Comparison of ENCODE assay signal across 8 cellular contexts in genomic region chr6:33248932-33249731, GRCh38. TPM values are rescaled to one million over a fixed set of nuclear protein-coding genes. Genes with fewer than 3 reads are reported as not detected.
DNase-seq lines count a peak whose midpoint lies in the region; ATAC-seq and TF ChIP-seq lines count a peak whose summit lies in the region.

No MANE protein-coding gene starts in this region.

- H3K27ac Mint-ChIP-seq in nephron: peak overlapping the region in 2 of 3 experiments; percentile 78 to 92
- peak overlapping the region; percentile 94 for H3K27ac Mint-ChIP-seq in stimulated activated naive CD8-positive, alpha-beta T cell treated with anti-CD3 and anti-CD28 coated beads, Interleukin-15, Interleukin-2, amounts not matched to agents 100 ng/mL and 50 ng/mL, for 24 hours

- peaks cover 13% of the 10 kb centered on the region for H3K36me3 ChIP-seq in RWPE2 (ENCODE audit: low read depth)

- peaks cover 25% of the 10 kb centered on the region for H3K36me3 Mint-ChIP-seq in nephron (ENCODE audit: low read depth)
- peaks cover 30% of the 10 kb centered on the region for H3K36me3 Mint-ChIP-seq in stimulated activated naive CD8-positive, alpha-beta T cell treated with anti-CD3 and anti-CD28 coated beads, Interleukin-15, Interleukin-2, amounts not matched to agents 100 ng/mL and 50 ng/mL, for 24 hours (ENCODE audit: low read depth)

- no peak for TF ChIP-seq CTCF in RWPE2 (IDR thresholded peaks at IDR 0.05; ENCODE audit: poor library complexity, severe bottlenecking)
- no peak for TF ChIP-seq CTCF in fibroblast of the aortic adventitia (IDR thresholded peaks at IDR 0.05; ENCODE audit: insufficient read depth, low read length)
- no peak for TF ChIP-seq CTCF in nephron (IDR thresholded peaks at IDR 0.05; ENCODE audit: unreplicated experiment in 3 of 3)

- no peaks in the 10 kb centered on the region for H3K27me3 ChIP-seq in RWPE2 (ENCODE audit: insufficient read depth, poor library complexity, severe bottlenecking)

- H3K27me3 Mint-ChIP-seq in nephron (ENCODE audit: low read depth): peaks cover 12% of the 10 kb centered on the region
- H3K27me3 Mint-ChIP-seq in stimulated activated naive CD8-positive, alpha-beta T cell treated with anti-CD3 and anti-CD28 coated beads, Interleukin-15, Interleukin-2, amounts not matched to agents 100 ng/mL and 50 ng/mL, for 24 hours: peaks cover 4% of the 10 kb centered on the region

- H3K4me1 ChIP-seq in RWPE2 (ENCODE audit: insufficient read depth, poor library complexity, severe bottlenecking): peaks cover 10% of the 10 kb centered on the region

- H3K4me3 Mint-ChIP-seq in nephron: peak overlapping the region; percentile 88 to 94 (median 91)
- H3K4me3 Mint-ChIP-seq in stimulated activated naive CD8-positive, alpha-beta T cell treated with anti-CD3 and anti-CD28 coated beads, Interleukin-15, Interleukin-2, amounts not matched to agents 100 ng/mL and 50 ng/mL, for 24 hours: peak overlapping the region; percentile 89

- H3K4me3 ChIP-seq in RWPE2 (ENCODE audit: severe bottlenecking): peak overlapping the region; percentile 38
- H3K4me3 ChIP-seq in fibroblast of the aortic adventitia (ENCODE audit: low read depth, low read length): peak overlapping the region; percentile 90

- peak; percentile 90 for ATAC-seq in RWPE2 (ENCODE audit: low read depth)

- DNase-seq in EL: peak; percentile 100
- peak; percentile 99 for DNase-seq in H4 (ENCODE audit: low spot score)
- DNase-seq in LoVo (ENCODE audit: low spot score): peak; percentile 99
- peak; percentile 98 for DNase-seq in RWPE2 (ENCODE audit: low spot score)
- peak; percentile 98 for DNase-seq in activated effector memory CD4-positive, alpha-beta T cell treated with anti-CD3 and anti-CD28 coated beads, Interleukin-2, amount 50 U/mL, for 16 hours
- peak; percentile 99 for DNase-seq in fibroblast of the aortic adventitia (ENCODE audit: low read depth)

- H3K27ac ChIP-seq in RWPE2 (ENCODE audit: poor library complexity, severe bottlenecking): peak overlapping the region; percentile 83

- H3K4me1 Mint-ChIP-seq in nephron: peaks cover 24% of the 10 kb centered on the region
- peaks cover 41% of the 10 kb centered on the region for H3K4me1 Mint-ChIP-seq in stimulated activated naive CD8-positive, alpha-beta T cell treated with anti-CD3 and anti-CD28 coated beads, Interleukin-15, Interleukin-2, amounts not matched to agents 100 ng/mL and 50 ng/mL, for 24 hours (ENCODE audit: low read depth)

- H3K9me3 Mint-ChIP-seq in nephron: no peaks in the 10 kb centered on the region
- H3K9me3 Mint-ChIP-seq in stimulated activated naive CD8-positive, alpha-beta T cell treated with anti-CD3 and anti-CD28 coated beads, Interleukin-15, Interleukin-2, amounts not matched to agents 100 ng/mL and 50 ng/mL, for 24 hours: no peaks in the 10 kb centered on the region

- no peaks in the 10 kb centered on the region for H3K9me3 ChIP-seq in RWPE2 (ENCODE audit: severe bottlenecking)

RNA-seq across cellular contexts. Expression of gene VPS52, which starts 22.5 kb away (rescaled TPM):
- 16.9 and 38.9 TPM in 2 replicates for total RNA-seq in H4 (2014; rRNA removed; shearing (Covaris generic))
- total RNA-seq in fibroblast of the aortic adventitia (ENCODE audit: low replicate concordance): 21.6 and 40.5 TPM in 2 replicates

RNA-seq across cellular contexts. Expression of gene RPS18, which starts 22.7 kb away (rescaled TPM):
- 2,534 and 2,796 TPM in 2 replicates for total RNA-seq in H4 (2014; rRNA removed; shearing (Covaris generic))
- 1,533 and 4,237 TPM in 2 replicates for total RNA-seq in fibroblast of the aortic adventitia (ENCODE audit: low replicate concordance)

RNA-seq across cellular contexts. Expression of gene B3GALT4, which starts 27.8 kb away (rescaled TPM):
- total RNA-seq in H4 (2014; rRNA removed; shearing (Covaris generic)): not detected in 2 replicates
- total RNA-seq in fibroblast of the aortic adventitia (ENCODE audit: low replicate concordance): 3.3 and 8.7 TPM in 2 replicates

RNA-seq across cellular contexts. Expression of gene WDR46, which starts 39.9 kb away (rescaled TPM):
- total RNA-seq in H4 (2014; rRNA removed; shearing (Covaris generic)): 89.0 and 99.5 TPM in 2 replicates
- 37.5 and 85.0 TPM in 2 replicates for total RNA-seq in fibroblast of the aortic adventitia (ENCODE audit: low replicate concordance)

RNA-seq across cellular contexts. Expression of gene PFDN6, which starts 40.3 kb away (rescaled TPM):
- 85.0 and 105 TPM in 2 replicates for total RNA-seq in H4 (2014; rRNA removed; shearing (Covaris generic))
- total RNA-seq in fibroblast of the aortic adventitia (ENCODE audit: low replicate concordance): 8.9 and 21.7 TPM in 2 replicates

Comparison
In these comparisons a context has a peak if more than half of its experiments do, and no peak if none do; other contexts are left out.
1. Peak in every context shown above with its lines: DNase-seq, ATAC-seq, H3K4me3 ChIP-seq and H3K27ac ChIP-seq.